19 cellular contexts compared by ENCODE assay signal in genomic region chr22:31653944-31654343, GRCh38. TPM values are rescaled to one million over a fixed set of nuclear protein-coding genes. Genes with fewer than 3 reads are reported as not detected.
DNase-seq lines count a peak whose midpoint lies in the region; ATAC-seq, FAIRE-seq and TF ChIP-seq lines count a peak whose summit lies in the region.
"Had no signal": no experiment of that assay in that cellular context is flagged by ENCODE, and none has a peak within 500 bp of the region (broad histone marks: within the 10 kb centered on the region; RNA-seq: fewer than 3 reads in every experiment).

No MANE protein-coding gene starts in this region.

- peaks cover 16% of the 10 kb centered on the region for H3K4me1 Mint-ChIP-seq in MCF 10A (ENCODE audit: insufficient read depth, unreplicated experiment)

- peak overlapping the region; percentile 16 for H3K27ac Mint-ChIP-seq in MCF 10A (ENCODE audit: low read depth, unreplicated experiment)
- H3K27ac Mint-ChIP-seq: activated naive CD4-positive, alpha-beta T cell treated with anti-CD3 and anti-CD28 coated beads for 36 hours; nephron progenitor cell had no signal

- DNase-seq in MCF 10A (ENCODE audit: unreplicated experiment) (no peak), mammary epithelial cell (no peak), RWPE2 (ENCODE audit: low spot score) (no peak), keratinocyte (ENCODE audit: low read depth, low spot score) (no peak), cerebellar nuclear complex (lab: John Stamatoyannopoulos, UW) (no peak), NCI-H2171 treated with DMSO at 0.1 percent for 48 hours (lab: John Stamatoyannopoulos, UW) (no peak)
- no peak for DNase-seq in stimulated activated CD4-positive, alpha-beta T cell treated with anti-CD3 and anti-CD28 coated beads, Interleukin-1b, Interleukin-23, amount 100 ng/mL, for 48 hours
- DNase-seq: activated CD4-positive, CD25-positive, alpha-beta regulatory T cell treated with anti-CD3 and anti-CD28 coated beads, Interleukin-2, amount 50 U/mL, for 72 hours; activated CD8-positive, alpha-beta memory T cell treated with anti-CD3 and anti-CD28 coated beads, Interleukin-2, amount 50 U/mL, for 48 hours; activated naive CD4-positive, alpha-beta T cell treated with anti-CD3 and anti-CD28 coated beads for 36 hours; foreskin fibroblast; Kasumi-1; NCI-H1105; NCI-H2171; nephron progenitor cell had no signal

- no peak for FAIRE-seq in keratinocyte (lab: Jason Lieb, UNC)
- FAIRE-seq: G401.6 had no signal

- H3K27me3 Mint-ChIP-seq in MCF 10A (ENCODE audit: insufficient read depth, unreplicated experiment) = no peaks in the 10 kb centered on the region

- no peaks in the 10 kb centered on the region for H3K9me1 ChIP-seq in keratinocyte (ENCODE audit: control insufficient read depth, extremely low read depth, insufficient read depth, low read length)

- intact Hi-C loops in MCF 10A (cut with micrococcal nuclease) = no loop called here
- intact Hi-C loops in mammary epithelial cell (cut with micrococcal nuclease) = no loop called here

- in situ Hi-C loops in mammary epithelial cell (cut with MboI; ENCODE audit: low sequenced_read_pairs in 2 of 2) = no loop called here

- H3K9me3 ChIP-seq in mammary epithelial cell (replicated peaks; ENCODE audit: insufficient read depth, low read length) = no peaks in the 10 kb centered on the region
- H3K9me3 ChIP-seq in RWPE2 (ENCODE audit: severe bottlenecking) = no peaks in the 10 kb centered on the region
- no peaks in the 10 kb centered on the region for H3K9me3 ChIP-seq in keratinocyte (ENCODE audit: control insufficient read depth, low read depth, low read length)
- H3K9me3 ChIP-seq: HAP-1 had no signal

- H3K4me2 ChIP-seq in mammary epithelial cell (ENCODE audit: insufficient read depth, low read depth, low read length) (no peak overlapping the region), keratinocyte (ENCODE audit: control insufficient read depth, extremely low read depth, insufficient read depth, low read depth, low read length) (no peak overlapping the region)

- H3K4me3 Mint-ChIP-seq in MCF 10A (ENCODE audit: unreplicated experiment) = no peak overlapping the region
- H3K4me3 Mint-ChIP-seq: activated naive CD4-positive, alpha-beta T cell treated with anti-CD3 and anti-CD28 coated beads for 36 hours; nephron progenitor cell had no signal

- POLR2A ChIA-PET in MCF 10A (lab: Yijun Ruan, JAX) = interaction anchor here (0.9 to 2.0 kb wide), 2 partner anchors 8 to 292 kb away, joined by 3 to 17 read pairs; partner anchors contain the start of gene PISD

- CTCF ChIA-PET in MCF 10A (lab: Yijun Ruan, JAX) (interaction anchor here (1.3 kb wide), 1 partner anchor 23 kb away, joined by 4 read pairs; no protein-coding TSS in a partner anchor), mammary epithelial cell (lab: Charles Lee; ENCODE audit: low non-redundant PET) (no interaction called here)

- ATAC-seq in RWPE2 (ENCODE audit: low read depth) (no peak), HG03565 (IDR thresholded peaks at IDR 0.05; ENCODE audit: unreplicated experiment) (no peak)

- H3K27me3 ChIP-seq in mammary epithelial cell (ENCODE audit: insufficient read depth, low read length) = no peaks in the 10 kb centered on the region
- H3K27me3 ChIP-seq in RWPE2 (ENCODE audit: insufficient read depth, poor library complexity, severe bottlenecking) = no peaks in the 10 kb centered on the region
- no peaks in the 10 kb centered on the region for H3K27me3 ChIP-seq in keratinocyte (ENCODE audit: control insufficient read depth, extremely low read depth, insufficient read depth, low read length)

- dilution Hi-C loops in mammary epithelial cell (cut with HindIII; ENCODE audit: low sequenced_read_pairs) (loop anchor here (10.0 kb wide), 1 partner anchor 51 kb away; no protein-coding TSS in a partner anchor), keratinocyte (cut with MboI; ENCODE audit: extremely low pct_ligation_motif_present, low sequenced_read_pairs) (no loop called here)

- H3K4me3 ChIP-seq in mammary epithelial cell (replicated peaks in 1 of 3; ENCODE audit: insufficient read depth in 1 of 3, low read depth in 2 of 3, low read length in 3 of 3) (no peak overlapping the region), RWPE2 (ENCODE audit: severe bottlenecking) (no peak overlapping the region), keratinocyte (ENCODE audit: control insufficient read depth in 2 of 3, extremely low read depth in 1 of 3, insufficient read depth in 2 of 3, low read depth in 1 of 3, low read length in 3 of 3) (no peak overlapping the region)
- H3K4me3 ChIP-seq: coronary artery, HAP-1 had no signal

- H3K27ac ChIP-seq in mammary epithelial cell (ENCODE audit: insufficient read depth, low read depth, low read length) (no peak overlapping the region), RWPE2 (ENCODE audit: poor library complexity, severe bottlenecking) (peak overlapping the region; percentile 88), keratinocyte (ENCODE audit: control insufficient read depth, insufficient read depth, low read length) (peak overlapping the region; percentile 3)
- H3K27ac ChIP-seq: coronary artery had no signal

- H3K36me3 Mint-ChIP-seq in MCF 10A (ENCODE audit: insufficient read depth, unreplicated experiment) = peaks cover 42% of the 10 kb centered on the region

- 100% methylated on average over 2 of the region's 2 CpGs for WGBS in mammary epithelial cell (ENCODE audit: low coverage, missing lambda C conversion rate)

- H3K9ac ChIP-seq in mammary epithelial cell (ENCODE audit: insufficient read depth, low read length) = no peak overlapping the region
- no peak overlapping the region for H3K9ac ChIP-seq in keratinocyte (ENCODE audit: control insufficient read depth, extremely low read depth, insufficient read depth, low read length)

- BruUV-seq in MCF 10A (replicated peaks; lab: Mats Ljungman, UMichigan) (no TSS peak), mammary epithelial cell (replicated peaks; lab: Mats Ljungman, UMichigan) (no TSS peak)

- peaks cover 96% of the 10 kb centered on the region for H3K79me2 ChIP-seq in mammary epithelial cell (ENCODE audit: insufficient read depth, low read length)
- H3K79me2 ChIP-seq in keratinocyte (ENCODE audit: control insufficient read depth, insufficient read depth, low read length) = peaks cover 93% of the 10 kb centered on the region

- TF ChIP-seq CTCF in MCF 10A (IDR thresholded peaks at IDR 0.05; ENCODE audit: unreplicated experiment) (no peak), mammary epithelial cell (conservative IDR thresholded peaks at IDR 0.05 in 1 of 2, IDR thresholded peaks at IDR 0.05 in 1 of 2; ENCODE audit: extremely low read depth in 1 of 2, insufficient read depth in 1 of 2, low read depth in 1 of 2, low read length in 2 of 2) (no peak), RWPE2 (IDR thresholded peaks at IDR 0.05; ENCODE audit: poor library complexity, severe bottlenecking) (no peak), keratinocyte (optimal IDR thresholded peaks at IDR 0.05 in 1 of 3, IDR thresholded peaks at IDR 0.05 in 1 of 3, conservative IDR thresholded peaks at IDR 0.05 in 1 of 3; ENCODE audit: extremely low read depth in 1 of 3, insufficient read depth in 2 of 3, low read length in 3 of 3) (no peak)

- H3K4me1 ChIP-seq in mammary epithelial cell (ENCODE audit: insufficient read depth, low read length) (peaks cover 27% of the 10 kb centered on the region), RWPE2 (ENCODE audit: insufficient read depth, poor library complexity, severe bottlenecking) (peaks cover 54% of the 10 kb centered on the region), keratinocyte (ENCODE audit: control insufficient read depth, extremely low read depth, insufficient read depth, low read length) (peaks cover 37% of the 10 kb centered on the region)

- no peak overlapping the region for H2AFZ ChIP-seq in mammary epithelial cell (ENCODE audit: low read depth, low read length)
- no peak overlapping the region for H2AFZ ChIP-seq in keratinocyte (ENCODE audit: control insufficient read depth, low read length)

- H3K36me3 ChIP-seq in mammary epithelial cell (ENCODE audit: insufficient read depth, low read length) (peaks cover 7% of the 10 kb centered on the region), RWPE2 (ENCODE audit: low read depth) (peaks cover 25% of the 10 kb centered on the region), keratinocyte (ENCODE audit: control insufficient read depth in 2 of 2, extremely low read depth in 1 of 2, insufficient read depth in 2 of 2, low read length in 2 of 2) (peaks cover 1 to 10% of the 10 kb centered on the region in 2 experiments)

- no peaks in the 10 kb centered on the region for H3K9me3 Mint-ChIP-seq in MCF 10A (ENCODE audit: unreplicated experiment)
- H3K9me3 Mint-ChIP-seq: activated naive CD4-positive, alpha-beta T cell treated with anti-CD3 and anti-CD28 coated beads for 36 hours; nephron progenitor cell had no signal

- H4K20me1 ChIP-seq in mammary epithelial cell (ENCODE audit: insufficient read depth, low read length) (no peaks in the 10 kb centered on the region), keratinocyte (ENCODE audit: control insufficient read depth, extremely low read depth, insufficient read depth, low read length) (no peaks in the 10 kb centered on the region)

RNA-seq across cellular contexts. Expression of gene PISD, which starts 8.1 kb away (rescaled TPM):
- 38.3 and 48.2 TPM in 2 replicates for total RNA-seq in MCF 10A (2022)
- total RNA-seq in mammary epithelial cell = 10 to 100 TPM; 53.7 to 67.8 TPM
- 31.7 TPM for polyA plus RNA-seq in mammary epithelial cell
- 32.4 TPM for polyA minus RNA-seq in mammary epithelial cell
- 25.5 to 36.6 TPM (median 26.4 TPM) in 3 replicates for polyA plus RNA-seq in keratinocyte
- polyA plus RNA-seq in keratinocyte (2011; ENCODE audit: low read depth) = 13.3 TPM
- 18.1 and 21.8 TPM in 2 replicates for polyA plus RNA-seq in keratinocyte (2011; cell fraction: cytosol; rRNA removed)
- polyA plus RNA-seq in keratinocyte (2011; cell fraction: nucleus; rRNA removed) = 75.7 and 82.6 TPM in 2 replicates
- 29.1 and 32.1 TPM in 2 replicates for polyA plus RNA-seq in keratinocyte (2012; ENCODE audit: low replicate concordance)
- 23.8 to 42.9 TPM (median 34.6 TPM) in 3 replicates for polyA minus RNA-seq in keratinocyte
- polyA minus RNA-seq in keratinocyte (2011; cell fraction: cytosol; rRNA and poly(A)+ RNA removed) = 36.1 TPM
- polyA minus RNA-seq in keratinocyte (2011; cell fraction: nucleus; rRNA and poly(A)+ RNA removed) = 36.1 and 36.8 TPM in 2 replicates
